35 cellular contexts compared by ENCODE assay signal in genomic region chrX:15434205-15434604, GRCh38. TPM values are rescaled to one million over a fixed set of nuclear protein-coding genes. Genes with fewer than 3 reads are reported as not detected.
"Had no signal": no experiment of that assay in that cellular context is flagged by ENCODE, and none has a peak within 500 bp of the region (broad histone marks: within the 10 kb centered on the region; RNA-seq: fewer than 3 reads in every experiment).

No MANE protein-coding gene starts in this region.

- ATAC-seq: activated CD8-positive, alpha-beta memory T cell treated with anti-CD3 and anti-CD28 coated beads, Interleukin-2, amount 10 ng/mL, durations not matched to agents 7 days and 5 days; activated CD8-positive, alpha-beta T cell treated with anti-CD3 and anti-CD28 coated beads, Interleukin-2, amount 10 ng/mL, durations not matched to agents 7 days and 5 days; activated naive CD8-positive, alpha-beta T cell treated with anti-CD3 and anti-CD28 coated beads, Interleukin-2, amount 50 U/mL, for 24 hours had no signal

- H3K9me3 Mint-ChIP-seq: activated B cell treated with CpG ODN at 0.5 μM for 24 hours; activated CD4-positive, alpha-beta memory T cell treated with anti-CD3 and anti-CD28 coated beads for 36 hours; activated CD4-positive, alpha-beta T cell treated with anti-CD3 and anti-CD28 coated beads, Interleukin-2, amount 10 ng/mL, durations not matched to agents 24 days and 14 days; activated naive CD4-positive, alpha-beta T cell treated with anti-CD3 and anti-CD28 coated beads, Interleukin-2, amount 10 ng/mL, durations not matched to agents 7 days and 5 days; activated naive CD8-positive, alpha-beta T cell treated with anti-CD3 and anti-CD28 coated beads, Interleukin-2, amount 10 ng/mL, durations not matched to agents 7 days and 5 days; activated naive CD8-positive, alpha-beta T cell treated with anti-CD3 and anti-CD28 coated beads, Interleukin-2, amount 50 U/mL, for 24 hours; activated T-cell treated with anti-CD3 and anti-CD28 coated beads, Interleukin-2, amount 50 U/mL, for 24 hours; activated T-helper 2 cell treated with anti-CD3 and anti-CD28 coated beads, Interferon-gamma antibody, Interleukin-2, Interleukin-4, amounts not matched to agents 10 μg/mL and 5 μg/mL and 100 μg/mL, durations not matched to agents 14 hours and 24 hours and 36 hours; brain; T-helper 1 cell treated with Interleukin-12 subunit alpha and Interleukin-12 subunit beta and Interleukin-4 antibody, amounts not matched to agents 30 μg/mL and 1 μg/mL, for 36 hours; T-helper 2 cell treated with Interferon-gamma antibody and Interleukin-4, amounts not matched to agents 5 μg/mL and 100 μg/mL, for 36 hours had no signal

- H3K36me3 ChIP-seq: ascending aorta, cardiac muscle cell had no signal

- H3K4me3 ChIP-seq: ascending aorta, cardiac muscle cell had no signal

- H3K27ac ChIP-seq: ascending aorta, cardiac muscle cell, VCaP had no signal

- H3K9me3 ChIP-seq: ascending aorta had no signal

- H3K4me1 Mint-ChIP-seq: activated B cell treated with CpG ODN at 0.5 μM for 24 hours; activated CD4-positive, alpha-beta T cell treated with anti-CD3 and anti-CD28 coated beads, Interleukin-2, amount 10 ng/mL, durations not matched to agents 24 days and 14 days; activated CD8-positive, alpha-beta memory T cell treated with anti-CD3 and anti-CD28 coated beads, Interleukin-2, amount 10 ng/mL, durations not matched to agents 7 days and 5 days; activated naive CD4-positive, alpha-beta T cell treated with anti-CD3 and anti-CD28 coated beads, Interleukin-2, amount 10 ng/mL, durations not matched to agents 7 days and 5 days; activated naive CD8-positive, alpha-beta T cell treated with anti-CD3 and anti-CD28 coated beads, Interleukin-2, amount 50 U/mL, for 24 hours; brain; central memory CD8-positive, alpha-beta T cell had no signal

- H3K36me3 Mint-ChIP-seq: activated CD4-positive, alpha-beta memory T cell treated with anti-CD3 and anti-CD28 coated beads for 36 hours; activated CD8-positive, alpha-beta memory T cell treated with anti-CD3 and anti-CD28 coated beads, Interleukin-2, amount 10 ng/mL, durations not matched to agents 7 days and 5 days; activated naive CD4-positive, alpha-beta T cell treated with anti-CD3 and anti-CD28 coated beads, Interleukin-2, amount 10 ng/mL, durations not matched to agents 7 days and 5 days; activated naive CD8-positive, alpha-beta T cell; activated naive CD8-positive, alpha-beta T cell treated with anti-CD3 and anti-CD28 coated beads, Interleukin-2, amount 10 ng/mL, durations not matched to agents 7 days and 5 days; brain had no signal

- H3K4me1 ChIP-seq: ascending aorta had no signal

- DNase-seq: activated B cell treated with CpG ODN at 0.5 μM for 24 hours; activated CD4-positive, alpha-beta memory T cell treated with anti-CD3 and anti-CD28 coated beads for 36 hours; activated CD4-positive, alpha-beta T cell treated with anti-CD3 and anti-CD28 coated beads for 4 hours; activated CD4-positive, alpha-beta T cell treated with anti-CD3 and anti-CD28 coated beads, Interleukin-2, amount 10 ng/mL, durations not matched to agents 24 days and 14 days; activated CD4-positive, alpha-beta T cell treated with anti-CD3 and anti-CD28 coated beads, Interleukin-2, amount 50 U/mL, for 1 hour; activated CD4-positive, alpha-beta T cell treated with anti-CD3 and anti-CD28 coated beads, Interleukin-2, amount 50 U/mL, for 4 hours; activated CD4-positive, CD25-positive, alpha-beta regulatory T cell treated with anti-CD3 and anti-CD28 coated beads, Interleukin-2, amount 50 U/mL, for 72 hours; activated CD8-positive, alpha-beta memory T cell treated with anti-CD3 and anti-CD28 coated beads for 24 hours; activated CD8-positive, alpha-beta memory T cell treated with anti-CD3 and anti-CD28 coated beads, Interleukin-2, amount 10 ng/mL, durations not matched to agents 7 days and 5 days; activated CD8-positive, alpha-beta memory T cell treated with anti-CD3 and anti-CD28 coated beads, Interleukin-2, amount 50 U/mL, for 48 hours; activated CD8-positive, alpha-beta T cell treated with anti-CD3 and anti-CD28 coated beads, Interleukin-2, amount 10 ng/mL, durations not matched to agents 7 days and 5 days; activated effector memory CD4-positive, alpha-beta T cell treated with Interleukin-2 at 50 U/mL for 16 hours; activated gamma-delta T cell; activated naive CD4-positive, alpha-beta T cell treated with anti-CD3 and anti-CD28 coated beads, Interleukin-2, amount 10 ng/mL, durations not matched to agents 7 days and 5 days; activated naive CD4-positive, alpha-beta T cell treated with Interleukin-2 at 50 U/mL for 16 hours; activated naive CD8-positive, alpha-beta T cell treated with anti-CD3 and anti-CD28 coated beads, Interleukin-2, amount 10 ng/mL, durations not matched to agents 7 days and 5 days; activated naive CD8-positive, alpha-beta T cell treated with anti-CD3 and anti-CD28 coated beads, Interleukin-2, amount 50 U/mL, for 24 hours; activated T-cell treated with anti-CD3 and anti-CD28 coated beads, Interleukin-2, amount 50 U/mL, for 24 hours; activated T-cell treated with anti-CD3 and anti-CD28 coated beads, Interleukin-2, amount 50 U/mL, for 48 hours; amygdala; anterior cingulate cortex; caudate nucleus; cerebellar nuclear complex; T-helper 1 cell; T-helper 2 cell; T-helper 9 cell had no signal

- H3K27ac Mint-ChIP-seq: activated B cell treated with CpG ODN at 0.5 μM for 24 hours; activated CD4-positive, alpha-beta memory T cell treated with anti-CD3 and anti-CD28 coated beads for 36 hours; activated CD4-positive, alpha-beta T cell treated with anti-CD3 and anti-CD28 coated beads, Interleukin-2, amount 10 ng/mL, durations not matched to agents 24 days and 14 days; activated CD8-positive, alpha-beta memory T cell treated with anti-CD3 and anti-CD28 coated beads, Interleukin-2, amount 10 ng/mL, durations not matched to agents 7 days and 5 days; activated CD8-positive, alpha-beta T cell treated with anti-CD3 and anti-CD28 coated beads, Interleukin-2, amount 10 ng/mL, durations not matched to agents 7 days and 5 days; activated naive CD4-positive, alpha-beta T cell treated with anti-CD3 and anti-CD28 coated beads, Interleukin-2, amount 10 ng/mL, durations not matched to agents 7 days and 5 days; activated naive CD8-positive, alpha-beta T cell; activated naive CD8-positive, alpha-beta T cell treated with anti-CD3 and anti-CD28 coated beads, Interleukin-2, amount 10 ng/mL, durations not matched to agents 7 days and 5 days; activated naive CD8-positive, alpha-beta T cell treated with anti-CD3 and anti-CD28 coated beads, Interleukin-2, amount 50 U/mL, for 24 hours; activated T-cell treated with anti-CD3 and anti-CD28 coated beads, Interleukin-2, amount 50 U/mL, for 24 hours; activated T-helper 2 cell treated with anti-CD3 and anti-CD28 coated beads, Interferon-gamma antibody, Interleukin-2, Interleukin-4, amounts not matched to agents 10 μg/mL and 5 μg/mL and 100 μg/mL, durations not matched to agents 14 hours and 24 hours and 36 hours; brain; T-helper 1 cell treated with Interleukin-12 subunit alpha and Interleukin-12 subunit beta and Interleukin-4 antibody, amounts not matched to agents 30 μg/mL and 1 μg/mL, for 36 hours; T-helper 2 cell treated with Interferon-gamma antibody and Interleukin-4, amounts not matched to agents 5 μg/mL and 100 μg/mL, for 36 hours had no signal

- H3K4me3 Mint-ChIP-seq: activated B cell treated with CpG ODN at 0.5 μM for 24 hours; activated CD4-positive, alpha-beta memory T cell treated with anti-CD3 and anti-CD28 coated beads for 36 hours; activated CD4-positive, alpha-beta T cell treated with anti-CD3 and anti-CD28 coated beads, Interleukin-2, amount 10 ng/mL, durations not matched to agents 24 days and 14 days; activated CD8-positive, alpha-beta memory T cell treated with anti-CD3 and anti-CD28 coated beads, Interleukin-2, amount 10 ng/mL, durations not matched to agents 7 days and 5 days; activated CD8-positive, alpha-beta T cell treated with anti-CD3 and anti-CD28 coated beads, Interleukin-2, amount 10 ng/mL, durations not matched to agents 7 days and 5 days; activated naive CD4-positive, alpha-beta T cell treated with anti-CD3 and anti-CD28 coated beads, Interleukin-2, amount 10 ng/mL, durations not matched to agents 7 days and 5 days; activated naive CD8-positive, alpha-beta T cell; activated naive CD8-positive, alpha-beta T cell treated with anti-CD3 and anti-CD28 coated beads, Interleukin-2, amount 10 ng/mL, durations not matched to agents 7 days and 5 days; activated naive CD8-positive, alpha-beta T cell treated with anti-CD3 and anti-CD28 coated beads, Interleukin-2, amount 50 U/mL, for 24 hours; activated T-cell treated with anti-CD3 and anti-CD28 coated beads, Interleukin-2, amount 50 U/mL, for 24 hours; brain; central memory CD8-positive, alpha-beta T cell; T-helper 1 cell treated with Interleukin-12 subunit alpha and Interleukin-12 subunit beta and Interleukin-4 antibody, amounts not matched to agents 30 μg/mL and 1 μg/mL, for 36 hours; T-helper 2 cell treated with Interferon-gamma antibody and Interleukin-4, amounts not matched to agents 5 μg/mL and 100 μg/mL, for 36 hours had no signal

RNA-seq across cellular contexts. Expression of gene VEGFD, which starts 50.0 kb away (rescaled TPM):
- total RNA-seq: activated B cell treated with CpG ODN at 0.5 μM for 24 hours; activated CD4-positive, alpha-beta memory T cell treated with anti-CD3 and anti-CD28 coated beads for 36 hours; activated CD4-positive, alpha-beta T cell treated with anti-CD3 and anti-CD28 coated beads, Interleukin-2, amount 10 ng/mL, durations not matched to agents 24 days and 14 days; activated CD8-positive, alpha-beta memory T cell treated with anti-CD3 and anti-CD28 coated beads, Interleukin-2, amount 10 ng/mL, durations not matched to agents 7 days and 5 days; activated CD8-positive, alpha-beta T cell treated with anti-CD3 and anti-CD28 coated beads, Interleukin-2, amount 10 ng/mL, durations not matched to agents 7 days and 5 days; activated naive CD8-positive, alpha-beta T cell treated with anti-CD3 and anti-CD28 coated beads, Interleukin-2, amount 10 ng/mL, durations not matched to agents 7 days and 5 days; activated T-helper 2 cell treated with anti-CD3 and anti-CD28 coated beads, Interferon-gamma antibody, Interleukin-2, Interleukin-4, amounts not matched to agents 10 μg/mL and 5 μg/mL and 100 μg/mL, durations not matched to agents 14 hours and 24 hours and 36 hours had no signal
